In the genomic region with DNA sequence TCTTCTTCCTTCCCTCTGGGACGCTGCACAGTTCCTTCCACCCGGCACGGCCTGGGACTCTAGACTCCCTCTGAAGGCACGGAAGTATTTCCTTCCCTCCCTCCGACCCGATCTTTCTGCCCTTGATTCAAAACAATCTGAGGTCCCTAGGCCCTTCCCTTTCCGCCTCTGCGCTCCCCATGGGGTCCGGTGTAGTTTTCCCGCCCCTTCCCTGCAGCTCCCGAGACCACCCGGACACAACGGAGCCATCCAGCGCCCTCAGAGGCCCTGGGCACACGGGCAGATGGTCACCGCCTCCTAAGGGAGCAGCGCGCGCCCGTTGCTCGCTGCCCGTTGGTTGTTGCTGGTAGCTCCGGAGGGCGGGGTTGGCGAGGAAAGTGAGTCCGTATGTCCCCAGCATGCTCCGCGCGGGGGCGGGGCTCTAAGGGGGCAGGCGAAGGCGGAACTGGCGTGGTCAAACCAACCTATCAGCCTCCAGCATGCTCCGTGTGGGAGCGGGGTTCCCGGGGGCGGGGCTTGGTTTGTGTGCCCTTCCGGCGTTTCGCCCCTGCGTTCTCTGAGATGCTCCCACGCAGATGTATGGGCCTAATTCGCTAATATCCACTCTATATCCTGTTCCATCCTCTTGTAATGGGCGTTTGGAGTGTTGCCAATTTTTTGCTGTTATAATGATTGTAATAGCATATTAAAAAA, we compare ENCODE assay signal across 8 cellular contexts. TPM values are rescaled to one million over a fixed set of nuclear protein-coding genes. Genes with fewer than 3 reads are reported as not detected.
DNase-seq lines count a peak whose midpoint lies in the region; ATAC-seq and TF ChIP-seq lines count a peak whose summit lies in the region.

No MANE protein-coding gene starts in this region.

- H3K4me1 ChIP-seq in esophagus muscularis mucosa (peaks cover 8 to 19% (median 17%) of the 10 kb centered on the region in 4 donors), muscle layer of colon (ENCODE audit: insufficient read depth, low read length) (peaks cover 14% of the 10 kb centered on the region)

- no peaks in the 10 kb centered on the region for H3K27me3 ChIP-seq in esophagus muscularis mucosa
- no peaks in the 10 kb centered on the region for H3K27me3 ChIP-seq in muscle layer of colon (ENCODE audit: control insufficient read depth in 1 of 2, insufficient read depth in 2 of 2, low read length in 2 of 2)

- H3K36me3 ChIP-seq in esophagus muscularis mucosa (peaks cover 0 to 4% (median 0%) of the 10 kb centered on the region in 4 donors), muscle layer of colon (ENCODE audit: insufficient read depth, low read length) (no peaks in the 10 kb centered on the region)

- H3K27ac ChIP-seq in esophagus muscularis mucosa (replicated peaks in 1 of 4) (peak overlapping the region; percentile 83 to 91 (median 85)), muscle layer of colon (ENCODE audit: low read depth, low read length) (peak overlapping the region; percentile 74)

- intact Hi-C loops in esophagus muscularis mucosa (cut with DNase I): no loop called here

- TF ChIP-seq EP300 in esophagus muscularis mucosa (IDR thresholded peaks at IDR 0.05): no peak

- peak; percentile 55 for TF ChIP-seq POLR2A in esophagus muscularis mucosa (IDR thresholded peaks at IDR 0.05; ENCODE audit: low read depth)

- under 1% methylated on average over 27 of the region's 44 CpGs for WGBS in esophagus muscularis mucosa

- H3K36me3 Mint-ChIP-seq in activated T-cell treated with anti-CD3 and anti-CD28 coated beads, Interleukin-2, amount 50 U/mL, for 72 hours (ENCODE audit: insufficient read depth in 2 of 2): no peaks in the 10 kb centered on the region

- H3K4me3 Mint-ChIP-seq in activated T-cell treated with anti-CD3 and anti-CD28 coated beads, Interleukin-2, amount 50 U/mL, for 72 hours: peak overlapping the region; percentile 93 to 98

- no peaks in the 10 kb centered on the region for H3K9me3 Mint-ChIP-seq in activated T-cell treated with anti-CD3 and anti-CD28 coated beads, Interleukin-2, amount 50 U/mL, for 72 hours

- H3K9ac ChIP-seq in muscle layer of colon (ENCODE audit: low read length): peak overlapping the region; percentile 78

- H3K4me3 ChIP-seq in esophagus muscularis mucosa (peak overlapping the region; percentile 61 to 66 (median 62)), muscle layer of colon (ENCODE audit: low read depth in 1 of 2, low read length in 2 of 2) (peak overlapping the region; percentile 59 to 86)

- peak in 1 of 3 experiments; percentile 6 for TF ChIP-seq CTCF in esophagus muscularis mucosa (IDR thresholded peaks at IDR 0.05)

- H3K27ac Mint-ChIP-seq in activated T-cell treated with anti-CD3 and anti-CD28 coated beads, Interleukin-2, amount 50 U/mL, for 72 hours: peak overlapping the region; percentile 95

- ATAC-seq in GM21737 (IDR thresholded peaks at IDR 0.05; ENCODE audit: unreplicated experiment): peak; percentile 95
- peak; percentile 99 for ATAC-seq in activated T-cell treated with anti-CD3 and anti-CD28 coated beads, Interleukin-2, amount 50 U/mL, for 72 hours (replicated peaks in 1 of 2)

- peaks cover 28% of the 10 kb centered on the region for H3K4me1 Mint-ChIP-seq in activated T-cell treated with anti-CD3 and anti-CD28 coated beads, Interleukin-2, amount 50 U/mL, for 72 hours (ENCODE audit: low read depth)

- DNase-seq in DMS53 treated with DMSO at 0.1 percent for 48 hours (lab: John Stamatoyannopoulos, UW; ENCODE audit: unreplicated experiment): peak; percentile 64
- DNase-seq in KG1 (lab: John Stamatoyannopoulos, UW): peak; percentile 97
- DNase-seq in activated T-cell treated with anti-CD3 and anti-CD28 coated beads, Interleukin-2, amount 50 U/mL, for 72 hours: peak; percentile 100
- DNase-seq in esophagus muscularis mucosa (ENCODE audit: extremely low spot score): peak; percentile 100
- peak; percentile 95 to 98 for DNase-seq in stimulated activated CD8-positive, alpha-beta memory T cell treated with anti-CD3 and anti-CD28 coated beads, Interleukin-7, amount 100 ng/mL, for 1 hour (ENCODE audit: low read depth in 2 of 2)

- H3K27me3 Mint-ChIP-seq in activated T-cell treated with anti-CD3 and anti-CD28 coated beads, Interleukin-2, amount 50 U/mL, for 72 hours (ENCODE audit: low read depth): no peaks in the 10 kb centered on the region

- H3K9me3 ChIP-seq in esophagus muscularis mucosa: no peaks in the 10 kb centered on the region
- H3K9me3 ChIP-seq in muscle layer of colon (ENCODE audit: low read length): no peaks in the 10 kb centered on the region

TF ChIP-seq in PFSK-1, 5 proteins besides CTCF, POLR2A, EP300 and RAD21:
- TF ChIP-seq SIN3A (IDR thresholded peaks at IDR 0.05; ENCODE audit: borderline replicate concordance, insufficient read depth, low read length) (no peak), POLR2AphosphoS5 (IDR thresholded peaks at IDR 0.05; ENCODE audit: low read depth, low read length) (peak; percentile 95), FOXP2 (optimal IDR thresholded peaks at IDR 0.05; ENCODE audit: borderline replicate concordance, extremely low read depth, extremely low read length, insufficient read depth) (peak; percentile 78), TAF1 (IDR thresholded peaks at IDR 0.05; ENCODE audit: borderline replicate concordance, insufficient read depth, low read length) (no peak)
- TF ChIP-seq, protein P1, sequence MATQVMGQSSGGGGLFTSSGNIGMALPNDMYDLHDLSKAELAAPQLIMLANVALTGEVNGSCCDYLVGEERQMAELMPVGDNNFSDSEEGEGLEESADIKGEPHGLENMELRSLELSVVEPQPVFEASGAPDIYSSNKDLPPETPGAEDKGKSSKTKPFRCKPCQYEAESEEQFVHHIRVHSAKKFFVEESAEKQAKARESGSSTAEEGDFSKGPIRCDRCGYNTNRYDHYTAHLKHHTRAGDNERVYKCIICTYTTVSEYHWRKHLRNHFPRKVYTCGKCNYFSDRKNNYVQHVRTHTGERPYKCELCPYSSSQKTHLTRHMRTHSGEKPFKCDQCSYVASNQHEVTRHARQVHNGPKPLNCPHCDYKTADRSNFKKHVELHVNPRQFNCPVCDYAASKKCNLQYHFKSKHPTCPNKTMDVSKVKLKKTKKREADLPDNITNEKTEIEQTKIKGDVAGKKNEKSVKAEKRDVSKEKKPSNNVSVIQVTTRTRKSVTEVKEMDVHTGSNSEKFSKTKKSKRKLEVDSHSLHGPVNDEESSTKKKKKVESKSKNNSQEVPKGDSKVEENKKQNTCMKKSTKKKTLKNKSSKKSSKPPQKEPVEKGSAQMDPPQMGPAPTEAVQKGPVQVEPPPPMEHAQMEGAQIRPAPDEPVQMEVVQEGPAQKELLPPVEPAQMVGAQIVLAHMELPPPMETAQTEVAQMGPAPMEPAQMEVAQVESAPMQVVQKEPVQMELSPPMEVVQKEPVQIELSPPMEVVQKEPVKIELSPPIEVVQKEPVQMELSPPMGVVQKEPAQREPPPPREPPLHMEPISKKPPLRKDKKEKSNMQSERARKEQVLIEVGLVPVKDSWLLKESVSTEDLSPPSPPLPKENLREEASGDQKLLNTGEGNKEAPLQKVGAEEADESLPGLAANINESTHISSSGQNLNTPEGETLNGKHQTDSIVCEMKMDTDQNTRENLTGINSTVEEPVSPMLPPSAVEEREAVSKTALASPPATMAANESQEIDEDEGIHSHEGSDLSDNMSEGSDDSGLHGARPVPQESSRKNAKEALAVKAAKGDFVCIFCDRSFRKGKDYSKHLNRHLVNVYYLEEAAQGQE (IDR thresholded peaks at IDR 0.05; ENCODE audit: insufficient read depth in 1 of 2, low read depth in 2 of 2, low read length in 2 of 2): no peak

RNA-seq across cellular contexts. Expression of a gene that starts 19.6 kb away (rescaled TPM):
- 1,655 TPM for polyA plus RNA-seq in PFSK-1 (2012; ENCODE audit: insufficient read length, low read depth)
- 100 to 1,000 TPM; 350 to 469 TPM for total RNA-seq in activated T-cell treated with anti-CD3 and anti-CD28 coated beads, Interleukin-2, amount 50 U/mL, for 72 hours
- 100 to 1,000 TPM; 158 to 372 (median 263) TPM for total RNA-seq in esophagus muscularis mucosa

RNA-seq across cellular contexts. Expression of a gene that starts 47.2 kb away (rescaled TPM):
- polyA plus RNA-seq in PFSK-1 (2012; ENCODE audit: insufficient read length, low read depth): not detected
- under 1 TPM in 1 of 2 donors, not detected in 1; 0.46 TPM for total RNA-seq in activated T-cell treated with anti-CD3 and anti-CD28 coated beads, Interleukin-2, amount 50 U/mL, for 72 hours
- total RNA-seq in esophagus muscularis mucosa: 1 to 10 TPM in 3 of 4 donors, not detected in 1; 3.4 to 9.9 (median 7.5) TPM

RNA-seq across cellular contexts. Expression of a gene that starts 52.9 kb away (rescaled TPM):
- 3.6 TPM for polyA plus RNA-seq in PFSK-1 (2012; ENCODE audit: insufficient read length, low read depth)
- 1 to 10 TPM in 1 of 2 donors, under 1 TPM in 1; 0.95 to 3.4 TPM for total RNA-seq in activated T-cell treated with anti-CD3 and anti-CD28 coated beads, Interleukin-2, amount 50 U/mL, for 72 hours
- total RNA-seq in esophagus muscularis mucosa: 1 to 10 TPM in 2 of 4 donors, under 1 TPM in 1, not detected in 1; 0.91 to 3.2 (median 2.2) TPM

RNA-seq across cellular contexts. Expression of a gene that starts 56.1 kb away (rescaled TPM):
- polyA plus RNA-seq in PFSK-1 (2012; ENCODE audit: insufficient read length, low read depth): 16.5 TPM
- total RNA-seq in activated T-cell treated with anti-CD3 and anti-CD28 coated beads, Interleukin-2, amount 50 U/mL, for 72 hours: 10 to 100 TPM in 1 of 2 donors, 1 to 10 TPM in 1; 10.0 to 11.1 TPM
- 10 to 100 TPM; 11.6 to 17.4 (median 15.3) TPM for total RNA-seq in esophagus muscularis mucosa

Comparison
In these comparisons a context has a peak if more than half of its experiments do, and no peak if none do; other contexts are left out.
1. Peak in every context shown above with its lines: DNase-seq, ATAC-seq, H3K4me3 ChIP-seq and H3K27ac ChIP-seq.